ENCODE assay signal across 8 cellular contexts in genomic region chr9:116737137-116737546, GRCh38. TPM values are rescaled to one million over a fixed set of nuclear protein-coding genes. Genes with fewer than 3 reads are reported as not detected.
DNase-seq lines count a peak whose midpoint lies in the region; ATAC-seq, FAIRE-seq and TF ChIP-seq lines count a peak whose summit lies in the region.

No MANE protein-coding gene starts in this region.

- CTCF ChIA-PET in AG04449 (lab: Yijun Ruan, JAX) (interaction anchor here (0.8 to 12.7 kb wide), 35 partner anchors 8 to 1167 kb away, joined by 3 to 312 read pairs (median 4); no protein-coding TSS in a partner anchor), H1 (lab: Charles Lee; ENCODE audit: partially characterized antibody) (interaction anchor here (0.6 to 11.9 kb wide), 68 partner anchors 8 to 1043 kb away, joined by 3 to 308 read pairs (median 4); no protein-coding TSS in a partner anchor)
- CTCF ChIA-PET in activated CD4-positive, alpha-beta T cell treated with anti-CD3 and anti-CD28 coated beads, Interleukin-2, amount 10 ng/mL, durations not matched to agents 7 days and 5 days (lab: Charles Lee), result interaction anchor here (0.6 to 2.2 kb wide), 8 partner anchors 11 to 297 kb away, joined by 3 to 6 read pairs (median 3); no protein-coding TSS in a partner anchor

- FAIRE-seq in GM18507 (lab: Jason Lieb, UNC), result peak; percentile 66
- no peak for FAIRE-seq in H1 (lab: Jason Lieb, UNC)

- no peak for TF ChIP-seq EP300 in H1 (IDR thresholded peaks at IDR 0.05; ENCODE audit: borderline replicate concordance in 1 of 2, low read depth in 2 of 2, low read length in 2 of 2)

- H2BK5ac ChIP-seq in H1 (ENCODE audit: low read depth, low read length) (no peak overlapping the region), mesenchymal stem cell (ENCODE audit: low read depth, low read length, poor library complexity, severe bottlenecking) (no peak overlapping the region)

- no peak overlapping the region for H2BK120ac ChIP-seq in H1 (replicated peaks; ENCODE audit: low read depth, low read length)
- H2BK120ac ChIP-seq in mesenchymal stem cell (ENCODE audit: low read depth, low read length), result no peak overlapping the region

- H3K4me3 Mint-ChIP-seq in activated CD4-positive, alpha-beta T cell treated with anti-CD3 and anti-CD28 coated beads, Interleukin-2, amount 10 ng/mL, durations not matched to agents 7 days and 5 days, result no peak overlapping the region

- H2BK15ac ChIP-seq in H1 (ENCODE audit: low read length) (no peak overlapping the region), mesenchymal stem cell (ENCODE audit: low read depth, poor library complexity, severe bottlenecking) (no peak overlapping the region)

- H3K27ac ChIP-seq in H1 (ENCODE audit: low read depth, low read length) (no peak overlapping the region), mesenchymal stem cell (ENCODE audit: low read length, poor library complexity, severe bottlenecking) (no peak overlapping the region)

- H3K23ac ChIP-seq in H1 (ENCODE audit: insufficient read length) (no peak overlapping the region), mesenchymal stem cell (ENCODE audit: low read length in 2 of 2) (no peak overlapping the region)

- H3K4me1 ChIP-seq in H1 (replicated peaks in 1 of 4; ENCODE audit: control insufficient read depth in 3 of 4, insufficient read depth in 4 of 4, low read length in 3 of 4), result peaks cover 0 to 9% (median 5%) of the 10 kb centered on the region in 4 experiments; a peak in 2 of 7 replicates
- peaks cover 1% of the 10 kb centered on the region for H3K4me1 ChIP-seq in mesenchymal stem cell (ENCODE audit: control insufficient read depth, insufficient read depth, low read depth, low read length)

- no peaks in the 10 kb centered on the region; the same call in 1 of the 2 replicates for H3K23me2 ChIP-seq in H1 (ENCODE audit: low read depth, low read length)

- H3K9me3 ChIP-seq in H1 (ENCODE audit: insufficient read depth in 2 of 2, low read depth in 1 of 2, low read length in 1 of 2), result no peaks in the 10 kb centered on the region
- no peaks in the 10 kb centered on the region for H3K9me3 ChIP-seq in mesenchymal stem cell (ENCODE audit: control insufficient read depth, low read length)

- DNase-seq in AG04449 (ENCODE audit: low read depth, low spot score) (peak; percentile 29), GM18507 (ENCODE audit: extremely low spot score, insufficient read length, low read depth) (peak; percentile 62), NCI-H524 treated with DMSO at 0.1 percent for 48 hours (lab: John Stamatoyannopoulos, UW) (peak; percentile 55), H1 (ENCODE audit: low read depth in 1 of 2, low spot score in 2 of 2) (peak; percentile 75 to 98), mesenchymal stem cell (peak; percentile 80)
- peak; percentile 60 for DNase-seq in activated CD4-positive, alpha-beta T cell treated with anti-CD3 and anti-CD28 coated beads, Interleukin-2, amount 10 ng/mL, durations not matched to agents 7 days and 5 days
- peak; percentile 32 for DNase-seq in stimulated activated CD8-positive, alpha-beta memory T cell treated with anti-CD3 and anti-CD28 coated beads, Interleukin-7, amount 100 ng/mL, for 24 hours (ENCODE audit: low read depth)

- no peak overlapping the region for H4K91ac ChIP-seq in H1 (replicated peaks; ENCODE audit: insufficient read length, low read length)
- H4K91ac ChIP-seq in mesenchymal stem cell (ENCODE audit: low read length), result no peak overlapping the region

- POLR2A ChIA-PET in AG04449 (lab: Yijun Ruan, JAX) (interaction anchor here (0.7 kb wide), 1 partner anchor 29 kb away, joined by 3 read pairs; no protein-coding TSS in a partner anchor), H1 (lab: Charles Lee; ENCODE audit: partially characterized antibody) (interaction anchor here (0.7 to 1.3 kb wide), 3 partner anchors 106 to 124 kb away, joined by 3 read pairs; no protein-coding TSS in a partner anchor)
- POLR2A ChIA-PET in activated CD4-positive, alpha-beta T cell treated with anti-CD3 and anti-CD28 coated beads, Interleukin-2, amount 10 ng/mL, durations not matched to agents 7 days and 5 days (lab: Charles Lee), result no interaction called here

- H3K4me3 ChIP-seq in AG04449 (ENCODE audit: low read depth, low read length) (peak overlapping the region; percentile 9), H1 (ENCODE audit: extremely low read depth in 1 of 4, insufficient read depth in 2 of 4, low read depth in 3 of 4, low read length in 4 of 4) (no peak overlapping the region), mesenchymal stem cell (ENCODE audit: insufficient read depth in 1 of 2, low read depth in 1 of 2, low read length in 2 of 2) (peak overlapping the region in 1 of 2 experiments; percentile 56)

- no peak overlapping the region for H4K5ac ChIP-seq in H1 (ENCODE audit: insufficient read length, low read depth, low read length)

- H2AK5ac ChIP-seq in H1 (ENCODE audit: low read depth, low read length), result no peak overlapping the region
- H2AK5ac ChIP-seq in mesenchymal stem cell (ENCODE audit: low read length, severe bottlenecking), result no peak overlapping the region

- H3K27me3 ChIP-seq in H1 (replicated peaks in 1 of 4; ENCODE audit: control insufficient read depth in 3 of 4, extremely low read depth in 1 of 4, insufficient read depth in 3 of 4, low read length in 3 of 4) (no peaks in the 10 kb centered on the region; a peak in 1 of 7 replicates), mesenchymal stem cell (ENCODE audit: control insufficient read depth in 1 of 2, insufficient read depth in 1 of 2, low read length in 2 of 2) (peaks cover 7 to 16% of the 10 kb centered on the region in 2 experiments)

- H3K4me1 Mint-ChIP-seq in activated CD4-positive, alpha-beta T cell treated with anti-CD3 and anti-CD28 coated beads, Interleukin-2, amount 10 ng/mL, durations not matched to agents 7 days and 5 days, result no peaks in the 10 kb centered on the region

- H3K4ac ChIP-seq in H1 (replicated peaks; ENCODE audit: insufficient read length, low read depth, low read length), result no peak overlapping the region
- H3K4ac ChIP-seq in mesenchymal stem cell (ENCODE audit: low read depth in 1 of 2, low read length in 2 of 2), result no peak overlapping the region

- no peaks in the 10 kb centered on the region for H3K27me3 Mint-ChIP-seq in activated CD4-positive, alpha-beta T cell treated with anti-CD3 and anti-CD28 coated beads, Interleukin-2, amount 10 ng/mL, durations not matched to agents 7 days and 5 days

- H3K27ac Mint-ChIP-seq in activated CD4-positive, alpha-beta T cell treated with anti-CD3 and anti-CD28 coated beads, Interleukin-2, amount 10 ng/mL, durations not matched to agents 7 days and 5 days, result no peak overlapping the region

- H3K79me1 ChIP-seq in H1 (ENCODE audit: low read depth, low read length) (no peaks in the 10 kb centered on the region), mesenchymal stem cell (replicated peaks; ENCODE audit: low read length, poor library complexity, severe bottlenecking) (no peaks in the 10 kb centered on the region)

- H3K4me2 ChIP-seq in H1 (ENCODE audit: insufficient read depth in 1 of 2, low read depth in 2 of 2, low read length in 2 of 2) (no peak overlapping the region), mesenchymal stem cell (ENCODE audit: low read length, poor library complexity, severe bottlenecking) (peak overlapping the region; percentile 55)

- no peak overlapping the region for H2BK20ac ChIP-seq in H1 (ENCODE audit: low read length)

- H2BK12ac ChIP-seq in H1 (ENCODE audit: low read depth, low read length), result no peak overlapping the region
- peak overlapping the region in 1 of 2 experiments; percentile 25 for H2BK12ac ChIP-seq in mesenchymal stem cell (ENCODE audit: low read length in 2 of 2)

- no peak overlapping the region for H3K56ac ChIP-seq in H1 (replicated peaks; ENCODE audit: insufficient read length, low read depth, low read length)

- H3K18ac ChIP-seq in H1 (ENCODE audit: extremely low read depth, low read length) (no peak overlapping the region), mesenchymal stem cell (ENCODE audit: low read depth in 1 of 2, low read length in 2 of 2) (no peak overlapping the region)

- no peak for TF ChIP-seq POLR2A in H1 (IDR thresholded peaks at IDR 0.05; ENCODE audit: control extremely low read depth in 1 of 2, low read depth in 2 of 2, low read length in 2 of 2)

- H2AFZ ChIP-seq in H1 (ENCODE audit: low read length) (0 out of 2 replicates have a peak overlapping the region, but pooled peaks have one; percentile 76), mesenchymal stem cell (ENCODE audit: low read depth, low read length) (no peak overlapping the region)

- peak; percentile 69 for ATAC-seq in HG03442 (IDR thresholded peaks at IDR 0.05; ENCODE audit: unreplicated experiment)

- H3K14ac ChIP-seq in H1 (ENCODE audit: insufficient read length), result no peak overlapping the region
- H3K14ac ChIP-seq in mesenchymal stem cell (ENCODE audit: low read length in 2 of 2), result no peak overlapping the region

- no peaks in the 10 kb centered on the region for H4K20me1 ChIP-seq in H1 (replicated peaks in 1 of 2; ENCODE audit: control insufficient read depth in 1 of 2, insufficient read depth in 2 of 2, low read length in 2 of 2)

- no peaks in the 10 kb centered on the region for H3K36me3 Mint-ChIP-seq in activated CD4-positive, alpha-beta T cell treated with anti-CD3 and anti-CD28 coated beads, Interleukin-2, amount 10 ng/mL, durations not matched to agents 7 days and 5 days (ENCODE audit: low read depth)

- H3K9me3 Mint-ChIP-seq in activated CD4-positive, alpha-beta T cell treated with anti-CD3 and anti-CD28 coated beads, Interleukin-2, amount 10 ng/mL, durations not matched to agents 7 days and 5 days, result no peaks in the 10 kb centered on the region

- peak; percentile 100 for TF ChIP-seq RAD21 in H1 (IDR thresholded peaks at IDR 0.05 in 1 of 2, conservative IDR thresholded peaks at IDR 0.05 in 1 of 2; ENCODE audit: low read depth in 2 of 2, low read length in 2 of 2)

- TF ChIP-seq CTCF in AG04449 (IDR thresholded peaks at IDR 0.05; ENCODE audit: insufficient read depth, low read length, missing control alignments), result peak; percentile 98
- peak; percentile 86 to 98 (median 97) for TF ChIP-seq CTCF in H1 (IDR thresholded peaks at IDR 0.05; ENCODE audit: control extremely low read depth in 1 of 3, insufficient read depth in 1 of 3, low read depth in 1 of 3, low read length in 3 of 3)

- H3K36me3 ChIP-seq in H1 (ENCODE audit: control insufficient read depth in 2 of 4, insufficient read depth in 4 of 4, low read length in 3 of 4) (no peaks in the 10 kb centered on the region), mesenchymal stem cell (ENCODE audit: control insufficient read depth in 1 of 2, insufficient read depth in 2 of 2, low read depth in 1 of 2, low read length in 2 of 2) (no peaks in the 10 kb centered on the region)

- H3K9ac ChIP-seq in H1 (replicated peaks in 1 of 4; ENCODE audit: extremely low read depth in 1 of 4, low read depth in 3 of 4, low read length in 3 of 4) (no peak overlapping the region), mesenchymal stem cell (ENCODE audit: low read length) (peak overlapping the region; percentile 63)

- no peak overlapping the region for H4K8ac ChIP-seq in H1 (ENCODE audit: extremely low read depth, insufficient read depth, low read length)
- no peak overlapping the region for H4K8ac ChIP-seq in mesenchymal stem cell (ENCODE audit: low read length)

- H3K79me2 ChIP-seq in H1 (ENCODE audit: control insufficient read depth in 1 of 2, insufficient read depth in 2 of 2, low read length in 2 of 2), result no peaks in the 10 kb centered on the region

- WGBS in H1 (ENCODE audit: extremely low coverage in 1 of 2, insufficient coverage in 1 of 2, insufficient read length in 1 of 2, insufficient replicate concordance in 2 of 2, low coverage in 1 of 2, low lambda C conversion rate in 2 of 2, missing lambda C conversion rate in 1 of 2), 2 experiments, result 26% methylated on average over 17 of the region's 17 CpGs; no CpG with 5 or more reads in 1 of the 2 experiments
- WGBS in mesenchymal stem cell, result 15% methylated on average over 16 of the region's 17 CpGs

RNA-seq across cellular contexts. Expression of gene TRIM32, which starts 50.0 kb away (rescaled TPM):
- 10 to 100 TPM; 17.9 to 18.3 TPM for total RNA-seq in activated CD4-positive, alpha-beta T cell treated with anti-CD3 and anti-CD28 coated beads, Interleukin-2, amount 10 ng/mL, durations not matched to agents 7 days and 5 days
- total RNA-seq in H1 (2021; fragmentation: NEBNext Ultra II Directional; extraction: Animal tissue kit (Norgen Biotek cat#: 25700)), result 17.3 and 17.9 TPM in 2 replicates
- polyA plus RNA-seq in H1 (2011; rRNA removed), result 9.2 and 10.5 TPM in 2 replicates
- polyA plus RNA-seq in H1 (2011; cell fraction: cytosol; rRNA removed), result 10.3 TPM
- polyA plus RNA-seq in H1 (2011; cell fraction: nucleus; rRNA removed), result 14.9 TPM
- 8.7 to 11.6 TPM (median 10.5 TPM) in 4 replicates for polyA plus RNA-seq in H1 (2012, experiment 1 of 2)
- 6.1 TPM for polyA plus RNA-seq in H1 (2012, experiment 2 of 2)
- polyA plus RNA-seq in H1 (2013, experiment 1 of 2), result 6.6 TPM
- 7.0 TPM for polyA plus RNA-seq in H1 (2013, experiment 2 of 2)
- 36.5 and 38.1 TPM in 2 replicates for polyA minus RNA-seq in H1 (2011; rRNA and poly(A)+ RNA removed)
- polyA minus RNA-seq in H1 (2011; cell fraction: cytosol; rRNA and poly(A)+ RNA removed), result 10.1 TPM
- 22.4 TPM for polyA minus RNA-seq in H1 (2011; cell fraction: nucleus; rRNA and poly(A)+ RNA removed)
- 12.1 TPM for polyA plus RNA-seq in mesenchymal stem cell (2013, experiment 1 of 2)
- 11.4 TPM for polyA plus RNA-seq in mesenchymal stem cell (2013, experiment 2 of 2)

Comparison
In these comparisons a context has a peak if more than half of its experiments do, and no peak if none do; other contexts are left out.
1. DNase-seq: peak in every context shown above with its lines; median percentile 86 in H1; 80 in mesenchymal stem cell; 62 in GM18507; 60 in activated CD4-positive, alpha-beta T cell treated with anti-CD3 and anti-CD28 coated beads, Interleukin-2, amount 10 ng/mL, durations not matched to agents 7 days and 5 days; 55 in NCI-H524 treated with DMSO at 0.1 percent for 48 hours; 32 in stimulated activated CD8-positive, alpha-beta memory T cell treated with anti-CD3 and anti-CD28 coated beads, Interleukin-7, amount 100 ng/mL, for 24 hours; 29 in AG04449.